ENCODE assay signal across 35 cellular contexts in the genomic region with DNA sequence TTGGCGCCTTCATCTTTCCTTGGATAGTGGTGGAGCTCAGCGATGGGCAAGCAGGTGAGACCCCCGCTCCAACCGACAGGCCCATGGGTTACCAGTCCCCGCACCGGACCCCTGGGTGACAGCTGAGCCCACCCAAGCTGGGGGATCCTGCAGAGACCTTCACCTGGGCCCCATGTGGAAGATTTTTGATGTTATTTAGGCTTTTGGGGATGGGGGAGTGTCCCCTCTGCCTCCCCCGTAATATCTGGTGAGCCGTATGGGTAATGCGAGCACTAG. TPM values are rescaled to one million over a fixed set of nuclear protein-coding genes. Genes with fewer than 3 reads are reported as not detected.
"Had no signal": no experiment of that assay in that cellular context is flagged by ENCODE, and none has a peak within 500 bp of the region (broad histone marks: within the 10 kb centered on the region; RNA-seq: fewer than 3 reads in every experiment).

No MANE protein-coding gene starts in this region.

- H3K27me3 ChIP-seq: ascending aorta, cardiac muscle cell had no signal

- H3K4me1 ChIP-seq: ascending aorta had no signal

- H3K27ac ChIP-seq: ascending aorta, cardiac muscle cell, PC-9, VCaP had no signal

- H3K4me1 Mint-ChIP-seq: activated naive CD4-positive, alpha-beta T cell treated with anti-CD3 and anti-CD28 coated beads, Interleukin-2, amount 50 U/mL, for 24 hours; activated T-helper 17 cell treated with anti-CD3 and anti-CD28 coated beads, Interleukin-2, amount 50 U/mL, for 72 hours; central memory CD8-positive, alpha-beta T cell had no signal

- ATAC-seq: activated CD8-positive, alpha-beta memory T cell treated with anti-CD3 and anti-CD28 coated beads, Interleukin-2, amount 10 ng/mL, durations not matched to agents 7 days and 5 days; activated T-helper 17 cell treated with anti-CD3 and anti-CD28 coated beads, Interleukin-2, amount 50 U/mL, for 72 hours had no signal

- H3K36me3 ChIP-seq: ascending aorta, cardiac muscle cell had no signal

- H3K9me3 ChIP-seq: ascending aorta had no signal

- H3K4me3 ChIP-seq: ascending aorta, cardiac muscle cell, PC-9 had no signal

- H3K9me3 Mint-ChIP-seq: activated CD4-positive, alpha-beta memory T cell treated with anti-CD3 and anti-CD28 coated beads, Interleukin-2, amount 10 ng/mL, durations not matched to agents 7 days and 5 days; activated naive CD4-positive, alpha-beta T cell treated with anti-CD3 and anti-CD28 coated beads, Interleukin-2, amount 50 U/mL, for 24 hours; activated naive CD8-positive, alpha-beta T cell treated with anti-CD3 and anti-CD28 coated beads, Interleukin-2, amount 10 ng/mL, durations not matched to agents 7 days and 5 days; activated T-helper 17 cell treated with anti-CD3 and anti-CD28 coated beads, Interleukin-2, amount 50 U/mL, for 72 hours; central memory CD8-positive, alpha-beta T cell had no signal

- H3K36me3 Mint-ChIP-seq: activated CD8-positive, alpha-beta memory T cell treated with anti-CD3 and anti-CD28 coated beads, Interleukin-2, amount 10 ng/mL, durations not matched to agents 7 days and 5 days; activated naive CD4-positive, alpha-beta T cell treated with anti-CD3 and anti-CD28 coated beads, Interleukin-2, amount 50 U/mL, for 24 hours; activated naive CD8-positive, alpha-beta T cell treated with anti-CD3 and anti-CD28 coated beads, Interleukin-2, amount 10 ng/mL, durations not matched to agents 7 days and 5 days had no signal

- H3K27ac Mint-ChIP-seq: activated CD4-positive, alpha-beta memory T cell treated with anti-CD3 and anti-CD28 coated beads, Interleukin-2, amount 10 ng/mL, durations not matched to agents 7 days and 5 days; activated CD8-positive, alpha-beta memory T cell treated with anti-CD3 and anti-CD28 coated beads, Interleukin-2, amount 10 ng/mL, durations not matched to agents 7 days and 5 days; activated naive CD4-positive, alpha-beta T cell treated with anti-CD3 and anti-CD28 coated beads, Interleukin-2, amount 50 U/mL, for 24 hours; activated naive CD8-positive, alpha-beta T cell treated with anti-CD3 and anti-CD28 coated beads, Interleukin-2, amount 10 ng/mL, durations not matched to agents 7 days and 5 days; activated T-helper 17 cell treated with anti-CD3 and anti-CD28 coated beads, Interleukin-2, amount 50 U/mL, for 72 hours had no signal

- H3K4me3 Mint-ChIP-seq: activated CD4-positive, alpha-beta memory T cell treated with anti-CD3 and anti-CD28 coated beads, Interleukin-2, amount 10 ng/mL, durations not matched to agents 7 days and 5 days; activated CD8-positive, alpha-beta memory T cell treated with anti-CD3 and anti-CD28 coated beads, Interleukin-2, amount 10 ng/mL, durations not matched to agents 7 days and 5 days; activated naive CD4-positive, alpha-beta T cell treated with anti-CD3 and anti-CD28 coated beads, Interleukin-2, amount 50 U/mL, for 24 hours; activated naive CD8-positive, alpha-beta T cell treated with anti-CD3 and anti-CD28 coated beads, Interleukin-2, amount 10 ng/mL, durations not matched to agents 7 days and 5 days; activated T-helper 17 cell treated with anti-CD3 and anti-CD28 coated beads, Interleukin-2, amount 50 U/mL, for 72 hours; central memory CD8-positive, alpha-beta T cell had no signal

- DNase-seq: activated CD4-positive, alpha-beta memory T cell treated with anti-CD3 and anti-CD28 coated beads, Interleukin-2, amount 10 ng/mL, durations not matched to agents 7 days and 5 days; activated CD4-positive, alpha-beta T cell treated with anti-CD3 and anti-CD28 coated beads for 1 hour; activated CD4-positive, alpha-beta T cell treated with anti-CD3 and anti-CD28 coated beads for 48 hours; activated CD4-positive, CD25-positive, alpha-beta regulatory T cell; activated CD8-positive, alpha-beta memory T cell treated with anti-CD3 and anti-CD28 coated beads for 24 hours; activated CD8-positive, alpha-beta memory T cell treated with anti-CD3 and anti-CD28 coated beads, Interleukin-2, amount 10 ng/mL, durations not matched to agents 7 days and 5 days; activated CD8-positive, alpha-beta memory T cell treated with anti-CD3 and anti-CD28 coated beads, Interleukin-2, amount 50 U/mL, for 48 hours; activated effector memory CD4-positive, alpha-beta T cell treated with anti-CD3 and anti-CD28 coated beads, Interleukin-2, amount 50 U/mL, for 16 hours; activated naive CD4-positive, alpha-beta T cell; activated naive CD8-positive, alpha-beta T cell treated with anti-CD3 and anti-CD28 coated beads, Interleukin-2, amount 10 ng/mL, durations not matched to agents 7 days and 5 days; activated T-cell treated with anti-CD3 and anti-CD28 coated beads, Interleukin-2, amount 50 U/mL, for 48 hours; amygdala; MM.1S; NCI-H1092; NCI-H1436 treated with DMSO at 0.1 percent for 48 hours; NCI-H1694 treated with DMSO at 0.1 percent for 48 hours; NCI-H2029; NCI-H510A; NCI-H526; NCI-H748 treated with DMSO at 0.1 percent for 48 hours; NK-92 treated with Interleukin-12 subunit alpha and Interleukin-12 subunit beta, amount 100 ng/mL, for 24 hours; PC-9; Right ventricle myocardium superior; SW 1271; T-helper 1 cell; T-helper 2 cell; T-helper 9 cell had no signal

- H2AFZ ChIP-seq: PC-9 had no signal

- H3K4me2 ChIP-seq: PC-9 had no signal

RNA-seq across cellular contexts. Expression of a gene that starts 4.9 kb away (rescaled TPM):
- total RNA-seq: activated CD4-positive, alpha-beta memory T cell treated with anti-CD3 and anti-CD28 coated beads, Interleukin-2, amount 10 ng/mL, durations not matched to agents 7 days and 5 days; activated CD8-positive, alpha-beta memory T cell treated with anti-CD3 and anti-CD28 coated beads, Interleukin-2, amount 10 ng/mL, durations not matched to agents 7 days and 5 days; activated naive CD8-positive, alpha-beta T cell treated with anti-CD3 and anti-CD28 coated beads, Interleukin-2, amount 10 ng/mL, durations not matched to agents 7 days and 5 days; activated T-helper 17 cell treated with anti-CD3 and anti-CD28 coated beads, Interleukin-2, amount 50 U/mL, for 72 hours; ascending aorta; cardiac muscle cell; LHCN-M2; OCI-LY7; PC-9 had no signal
- polyA plus RNA-seq: cardiac muscle cell had no signal

RNA-seq across cellular contexts. Expression of a gene that starts 21.1 kb away (rescaled TPM):
- total RNA-seq: activated CD4-positive, alpha-beta memory T cell treated with anti-CD3 and anti-CD28 coated beads, Interleukin-2, amount 10 ng/mL, durations not matched to agents 7 days and 5 days; activated CD8-positive, alpha-beta memory T cell treated with anti-CD3 and anti-CD28 coated beads, Interleukin-2, amount 10 ng/mL, durations not matched to agents 7 days and 5 days; activated naive CD8-positive, alpha-beta T cell treated with anti-CD3 and anti-CD28 coated beads, Interleukin-2, amount 10 ng/mL, durations not matched to agents 7 days and 5 days; activated T-helper 17 cell treated with anti-CD3 and anti-CD28 coated beads, Interleukin-2, amount 50 U/mL, for 72 hours; ascending aorta; cardiac muscle cell; LHCN-M2; OCI-LY7; PC-9; Right ventricle myocardium superior had no signal
- polyA plus RNA-seq: cardiac muscle cell had no signal

RNA-seq across cellular contexts. Expression of a gene that starts 37.0 kb away (rescaled TPM):
- total RNA-seq: activated CD4-positive, alpha-beta memory T cell treated with anti-CD3 and anti-CD28 coated beads, Interleukin-2, amount 10 ng/mL, durations not matched to agents 7 days and 5 days; activated CD8-positive, alpha-beta memory T cell treated with anti-CD3 and anti-CD28 coated beads, Interleukin-2, amount 10 ng/mL, durations not matched to agents 7 days and 5 days; activated T-helper 17 cell treated with anti-CD3 and anti-CD28 coated beads, Interleukin-2, amount 50 U/mL, for 72 hours; cardiac muscle cell; LHCN-M2; OCI-LY7; PC-9 had no signal
- polyA plus RNA-seq: cardiac muscle cell had no signal

RNA-seq across cellular contexts. Expression of a gene that starts 46.8 kb away (rescaled TPM):
- total RNA-seq: cardiac muscle cell, LHCN-M2, PC-9 had no signal
- polyA plus RNA-seq: cardiac muscle cell had no signal
